20 cellular contexts compared by ENCODE assay signal in the genomic region with DNA sequence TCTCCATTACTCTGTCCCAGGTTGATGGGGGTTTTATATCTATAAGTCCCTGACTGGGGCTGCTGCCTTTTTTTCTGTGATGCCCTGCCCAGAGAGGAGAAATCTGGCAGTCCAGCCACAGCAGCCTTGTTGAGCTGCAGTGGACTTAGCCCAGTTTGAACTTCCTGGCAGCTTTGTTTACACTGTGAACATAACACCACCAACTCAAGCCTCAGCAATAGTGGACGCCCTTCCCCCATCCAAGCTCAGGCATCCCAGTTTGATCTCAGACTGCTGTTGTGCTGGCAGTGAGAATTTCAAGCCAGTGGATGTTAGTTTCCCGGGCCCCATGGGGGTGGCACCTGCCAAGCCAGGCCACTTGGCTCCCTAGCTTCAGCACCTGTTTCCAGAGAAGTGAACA.
DNase-seq lines count a peak whose midpoint lies in the region; ATAC-seq and TF ChIP-seq lines count a peak whose summit lies in the region.
"Had no signal": no experiment of that assay in that cellular context is flagged by ENCODE, and none has a peak within 500 bp of the region (broad histone marks: within the 10 kb centered on the region; RNA-seq: fewer than 3 reads in every experiment).

No MANE protein-coding gene starts in this region.

- DNase-seq in DND-41 (no peak), NCI-H2196 treated with DMSO at 0.1 percent for 48 hours (lab: John Stamatoyannopoulos, UW; ENCODE audit: unreplicated experiment) (peak; percentile 15), left lobe of liver (ENCODE audit: low spot score) (no peak), KG1 (lab: John Stamatoyannopoulos, UW) (no peak), NCI-H2029 treated with DMSO at 0.1 percent for 48 hours (lab: John Stamatoyannopoulos, UW) (no peak)
- DNase-seq: ACHN; BE2C; C1 segment of cervical spinal cord; CD4-positive, alpha-beta memory T cell; CD4-positive, CD25-positive, alpha-beta regulatory T cell; CD8-positive, alpha-beta memory T cell; COR-L47; DMS 273 treated with DMSO at 0.1 percent for 48 hours; DMS153; DMS53; DMS79; GF-D8 had no signal

- no peaks in the 10 kb centered on the region for H3K27me3 ChIP-seq in DND-41 (ENCODE audit: insufficient read depth, low read length, poor library complexity)
- H3K27me3 ChIP-seq: BE2C, BLaER1 had no signal

- H3K36me3 ChIP-seq in DND-41 (ENCODE audit: insufficient read depth, low read length), result no peaks in the 10 kb centered on the region
- H3K36me3 ChIP-seq: BE2C, BLaER1 had no signal

- H4K20me1 ChIP-seq in DND-41 (ENCODE audit: insufficient read depth, low read length), result no peaks in the 10 kb centered on the region
- H4K20me1 ChIP-seq: BLaER1 had no signal

- peaks cover 8% of the 10 kb centered on the region; the same call in 1 of the 2 replicates for H3K4me1 ChIP-seq in DND-41 (ENCODE audit: insufficient read depth, low read length)
- H3K4me1 ChIP-seq: BE2C, BLaER1 had no signal

- H3K4me2 ChIP-seq in DND-41 (ENCODE audit: insufficient read depth, low read length), result no peak overlapping the region
- H3K4me2 ChIP-seq: BLaER1 had no signal

- no peak overlapping the region for H3K27ac ChIP-seq in DND-41 (ENCODE audit: low read length)
- H3K27ac ChIP-seq: 22Rv1, BLaER1 had no signal

- TF ChIP-seq CTCF in DND-41 (IDR thresholded peaks at IDR 0.05; ENCODE audit: borderline replicate concordance, extremely low read depth, low read length, poor library complexity, severe bottlenecking), result no peak

- H3K9ac ChIP-seq in DND-41 (ENCODE audit: low read depth, low read length), result no peak overlapping the region
- H3K9ac ChIP-seq: BLaER1 had no signal

- H3K79me2 ChIP-seq in DND-41 (ENCODE audit: insufficient read depth, low read length), result no peaks in the 10 kb centered on the region

- 0 out of 2 replicates have a peak overlapping the region, but pooled peaks have one; percentile 10 for H2AFZ ChIP-seq in DND-41 (ENCODE audit: low read depth, low read length)

- H3K4me3 ChIP-seq in DND-41 (ENCODE audit: low read depth in 1 of 2, low read length in 2 of 2), result no peak overlapping the region
- H3K4me3 ChIP-seq: BLaER1 had no signal

- no peaks in the 10 kb centered on the region for H3K9me3 ChIP-seq in DND-41 (ENCODE audit: insufficient read depth, low read length, severe bottlenecking)
- H3K9me3 ChIP-seq: BE2C, BLaER1 had no signal

- ATAC-seq in DND-41 (ENCODE audit: insufficient read depth, low read depth), result no peak
- peak; percentile 85 for ATAC-seq in left lobe of liver
- no peak for ATAC-seq in GM21619 (IDR thresholded peaks at IDR 0.05; ENCODE audit: unreplicated experiment)
